1 cellular context compared by ENCODE assay signal in genomic region chr17:67717624-67718324, GRCh38.
A peak's percentile ranks its signal among the peaks of the same experiment; 100 is the strongest.
TF ChIP-seq lines count a peak whose summit lies in the region.

Gene NOL11, plus strand, starts transcription at chr17:67717936. Its CDS starts 12 bp downstream, at chr17:67717948.

TF ChIP-seq in K562, 482 proteins besides CTCF, POLR2A, EP300 and RAD21 (continued from another document and continues in another):
- no peak for TF ChIP-seq CLOCK (CRISPR knock-in tag; IDR thresholded peaks at IDR 0.05; ENCODE audit: borderline replicate concordance)
- peak; percentile 92 for TF ChIP-seq CEBPG (CRISPR knock-in tag; IDR thresholded peaks at IDR 0.05)
- peak; percentile 84 to 85 for TF ChIP-seq CEBPG (tag; conservative IDR thresholded peaks at IDR 0.05 in 1 of 2, IDR thresholded peaks at IDR 0.05 in 1 of 2)
- no peak for TF ChIP-seq CREB3 (tag; conservative IDR thresholded peaks at IDR 0.05; ENCODE audit: low read depth)
- no peak for TF ChIP-seq MXD1 (CRISPR knock-in tag; IDR thresholded peaks at IDR 0.05; ENCODE audit: borderline replicate concordance, poor library complexity, severe bottlenecking)
- no peak for TF ChIP-seq FOSL1 (tag; conservative IDR thresholded peaks at IDR 0.05)
- TF ChIP-seq IRF2 (CRISPR knock-in tag; IDR thresholded peaks at IDR 0.05) = no peak
- TF ChIP-seq, protein P1, sequence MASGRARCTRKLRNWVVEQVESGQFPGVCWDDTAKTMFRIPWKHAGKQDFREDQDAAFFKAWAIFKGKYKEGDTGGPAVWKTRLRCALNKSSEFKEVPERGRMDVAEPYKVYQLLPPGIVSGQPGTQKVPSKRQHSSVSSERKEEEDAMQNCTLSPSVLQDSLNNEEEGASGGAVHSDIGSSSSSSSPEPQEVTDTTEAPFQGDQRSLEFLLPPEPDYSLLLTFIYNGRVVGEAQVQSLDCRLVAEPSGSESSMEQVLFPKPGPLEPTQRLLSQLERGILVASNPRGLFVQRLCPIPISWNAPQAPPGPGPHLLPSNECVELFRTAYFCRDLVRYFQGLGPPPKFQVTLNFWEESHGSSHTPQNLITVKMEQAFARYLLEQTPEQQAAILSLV (tag; IDR thresholded peaks at IDR 0.05) = no peak
- no peak for TF ChIP-seq POLR3G (IDR thresholded peaks at IDR 0.05; ENCODE audit: extremely low read depth, insufficient read length, insufficient replicate concordance)
- TF ChIP-seq E2F3 (CRISPR knock-in tag; IDR thresholded peaks at IDR 0.05) = no peak
- peak; percentile 58; the same call in 1 of the 2 replicates for TF ChIP-seq ZFP91 (CRISPR knock-in tag; IDR thresholded peaks at IDR 0.05)
- TF ChIP-seq SRSF9 (IDR thresholded peaks at IDR 0.05; ENCODE audit: borderline replicate concordance, low read depth, low read length) = no peak
- no peak for TF ChIP-seq THRAP3 (IDR thresholded peaks at IDR 0.05; ENCODE audit: borderline replicate concordance)
- TF ChIP-seq ZNF79 (CRISPR knock-in tag; IDR thresholded peaks at IDR 0.05; ENCODE audit: low read depth) = no peak
- TF ChIP-seq PCBP2 (IDR thresholded peaks at IDR 0.05; ENCODE audit: low read depth, low read length, poor library complexity, severe bottlenecking) = no peak
- TF ChIP-seq, protein P2, sequence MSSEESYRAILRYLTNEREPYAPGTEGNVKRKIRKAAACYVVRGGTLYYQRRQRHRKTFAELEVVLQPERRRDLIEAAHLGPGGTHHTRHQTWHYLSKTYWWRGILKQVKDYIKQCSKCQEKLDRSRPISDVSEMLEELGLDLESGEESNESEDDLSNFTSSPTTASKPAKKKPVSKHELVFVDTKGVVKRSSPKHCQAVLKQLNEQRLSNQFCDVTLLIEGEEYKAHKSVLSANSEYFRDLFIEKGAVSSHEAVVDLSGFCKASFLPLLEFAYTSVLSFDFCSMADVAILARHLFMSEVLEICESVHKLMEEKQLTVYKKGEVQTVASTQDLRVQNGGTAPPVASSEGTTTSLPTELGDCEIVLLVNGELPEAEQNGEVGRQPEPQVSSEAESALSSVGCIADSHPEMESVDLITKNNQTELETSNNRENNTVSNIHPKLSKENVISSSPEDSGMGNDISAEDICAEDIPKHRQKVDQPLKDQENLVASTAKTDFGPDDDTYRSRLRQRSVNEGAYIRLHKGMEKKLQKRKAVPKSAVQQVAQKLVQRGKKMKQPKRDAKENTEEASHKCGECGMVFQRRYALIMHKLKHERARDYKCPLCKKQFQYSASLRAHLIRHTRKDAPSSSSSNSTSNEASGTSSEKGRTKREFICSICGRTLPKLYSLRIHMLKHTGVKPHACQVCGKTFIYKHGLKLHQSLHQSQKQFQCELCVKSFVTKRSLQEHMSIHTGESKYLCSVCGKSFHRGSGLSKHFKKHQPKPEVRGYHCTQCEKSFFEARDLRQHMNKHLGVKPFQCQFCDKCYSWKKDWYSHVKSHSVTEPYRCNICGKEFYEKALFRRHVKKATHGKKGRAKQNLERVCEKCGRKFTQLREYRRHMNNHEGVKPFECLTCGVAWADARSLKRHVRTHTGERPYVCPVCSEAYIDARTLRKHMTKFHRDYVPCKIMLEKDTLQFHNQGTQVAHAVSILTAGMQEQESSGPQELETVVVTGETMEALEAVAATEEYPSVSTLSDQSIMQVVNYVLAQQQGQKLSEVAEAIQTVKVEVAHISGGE (CRISPR knock-in tag; IDR thresholded peaks at IDR 0.05) = peak in 1 of 3 experiments; percentile 75; a peak in 1 of 6 replicates
- TF ChIP-seq ZZZ3 (IDR thresholded peaks at IDR 0.05) = peak; percentile 84; the same call in 1 of the 2 replicates
- TF ChIP-seq CTCFL (IDR thresholded peaks at IDR 0.05; ENCODE audit: borderline replicate concordance, insufficient read depth, low read depth, low read length, poor library complexity, severe bottlenecking) = peak; percentile 100
- TF ChIP-seq ZBTB33 (CRISPR knock-in tag; IDR thresholded peaks at IDR 0.05) = peak; percentile 74
- peak; percentile 67 for TF ChIP-seq SPI1 (IDR thresholded peaks at IDR 0.05; ENCODE audit: borderline replicate concordance, low read depth, low read length)
- TF ChIP-seq ZNF133 (CRISPR knock-in tag; IDR thresholded peaks at IDR 0.05) = no peak
- TF ChIP-seq HDAC8 (tag; IDR thresholded peaks at IDR 0.05) = peak; percentile 42; the same call in 1 of the 2 replicates
- TF ChIP-seq CXXC5 (CRISPR knock-in tag; IDR thresholded peaks at IDR 0.05) = peak; percentile 90
- no peak for TF ChIP-seq ZNF24 (IDR thresholded peaks at IDR 0.05)
- peak; percentile 51; the same call in 1 of the 2 replicates for TF ChIP-seq HMBOX1 (IDR thresholded peaks at IDR 0.05)
- peak; percentile 70; the same call in 1 of the 2 replicates for TF ChIP-seq ATF3 (IDR thresholded peaks at IDR 0.05)
- 0 out of 2 replicates have a peak, but pooled peaks have one; percentile 43 for TF ChIP-seq ATF3 (CRISPR knock-in tag; conservative IDR thresholded peaks at IDR 0.05)
- TF ChIP-seq GABPB2 (CRISPR knock-in tag; conservative IDR thresholded peaks at IDR 0.05) = no peak
- no peak for TF ChIP-seq EWSR1 (IDR thresholded peaks at IDR 0.05; ENCODE audit: borderline replicate concordance, low read depth, partially characterized antibody)
- TF ChIP-seq PHB (CRISPR knock-in tag; IDR thresholded peaks at IDR 0.05) = no peak
- TF ChIP-seq ZNF253 (CRISPR knock-in tag; conservative IDR thresholded peaks at IDR 0.05) = no peak
- TF ChIP-seq HMGN3 (IDR thresholded peaks at IDR 0.05; ENCODE audit: borderline replicate concordance, extremely low read depth, insufficient read length, low read depth, low read length) = peak; percentile 81
- TF ChIP-seq SIX5 (IDR thresholded peaks at IDR 0.05; ENCODE audit: borderline replicate concordance in 1 of 2, insufficient read depth in 1 of 2, low read depth in 1 of 2, low read length in 2 of 2) = no peak; a peak in 1 of 4 replicates
- no peak for TF ChIP-seq SP2 (IDR thresholded peaks at IDR 0.05; ENCODE audit: extremely low read depth, low read depth, low read length, poor library complexity, severe bottlenecking)
- TF ChIP-seq GMEB1 (CRISPR knock-in tag; IDR thresholded peaks at IDR 0.05) = peak; percentile 56; the same call in 1 of the 2 replicates
- peak; percentile 87 for TF ChIP-seq POLR2AphosphoS2 (IDR thresholded peaks at IDR 0.05; ENCODE audit: low read length)
- no peak for TF ChIP-seq PTBP1 (IDR thresholded peaks at IDR 0.05; ENCODE audit: low read depth, low read length)
- TF ChIP-seq ZNF75A (CRISPR knock-in tag; IDR thresholded peaks at IDR 0.05) = no peak
- TF ChIP-seq MTA1 (IDR thresholded peaks at IDR 0.05; ENCODE audit: borderline replicate concordance) = no peak
